8 cellular contexts compared by ENCODE assay signal in the genomic region with DNA sequence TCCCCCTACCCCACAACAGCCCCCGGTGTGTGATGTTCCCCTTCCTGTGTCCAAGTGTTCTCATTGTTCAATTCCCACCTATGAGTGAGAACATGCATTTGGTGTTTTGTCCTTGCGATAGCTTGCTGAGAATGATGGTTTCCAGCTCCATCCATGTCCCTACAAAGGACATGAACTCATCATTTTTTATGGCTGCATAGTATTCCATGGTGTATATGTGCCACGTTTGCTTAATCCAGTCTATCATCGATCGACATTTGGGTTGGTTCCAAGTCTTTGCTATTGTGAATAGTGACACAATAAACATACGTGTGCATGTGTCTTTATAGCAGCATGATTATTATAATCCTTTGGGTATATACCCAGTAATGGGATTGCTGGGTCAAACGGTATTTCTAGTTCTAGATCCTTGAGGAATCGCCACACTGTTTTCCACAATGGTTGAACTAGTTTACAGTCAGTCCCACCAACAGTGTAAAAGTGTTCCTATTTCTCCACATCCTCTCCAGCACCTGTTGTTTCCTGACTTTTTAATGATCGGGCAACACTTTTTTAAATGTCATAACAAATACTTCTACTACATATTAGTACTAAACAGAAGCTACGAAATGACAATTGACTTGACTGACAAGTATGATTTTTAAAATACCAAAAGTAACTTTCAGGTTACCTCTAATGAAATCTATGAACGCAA. TPM values are rescaled to one million over a fixed set of nuclear protein-coding genes. Genes with fewer than 3 reads are reported as not detected.
A peak's percentile ranks its signal among the peaks of the same experiment; 100 is the strongest.
DNase-seq lines count a peak whose midpoint lies in the region; ATAC-seq and TF ChIP-seq lines count a peak whose summit lies in the region.
"Not testable (repeated sequence)": the region's sequence is repeated elsewhere in the genome, so short reads cannot be mapped to it uniquely, and the experiment has no call there.

No MANE protein-coding gene starts in this region.

- not testable (repeated sequence) for H3K9me3 Mint-ChIP-seq in CD4-positive, alpha-beta T cell; WTC11; naive thymus-derived CD8-positive, alpha-beta T cell

- DNase-seq in CD4-positive, alpha-beta T cell; WTC11 (ENCODE audit: low spot score); adipocyte (ENCODE audit: low read depth); effector memory CD4-positive, alpha-beta T cell; cardiac muscle cell (ENCODE audit: low read depth in 1 of 2, low spot score in 1 of 2); naive thymus-derived CD8-positive, alpha-beta T cell; gastrocnemius medialis: not testable (repeated sequence)

- not testable (repeated sequence) for H3K9me3 ChIP-seq in CD4-positive, alpha-beta T cell (ENCODE audit: control insufficient read depth, low read length); Loucy (ENCODE audit: insufficient read depth, low read depth, low read length); adipocyte (ENCODE audit: control insufficient read depth, low read length); effector memory CD4-positive, alpha-beta T cell (ENCODE audit: control insufficient read depth, low read length); cardiac muscle cell (ENCODE audit: low read depth); gastrocnemius medialis

- not testable (repeated sequence) for TF ChIP-seq CTCF in CD4-positive, alpha-beta T cell (IDR thresholded peaks at IDR 0.05); Loucy (conservative IDR thresholded peaks at IDR 0.05; ENCODE audit: low read length); WTC11 (IDR thresholded peaks at IDR 0.05); cardiac muscle cell (IDR thresholded peaks at IDR 0.05; ENCODE audit: low read depth, low read length); gastrocnemius medialis (IDR thresholded peaks at IDR 0.05 in 4 of 5, conservative IDR thresholded peaks at IDR 0.05 in 1 of 5)

- POLR2A ChIA-PET in CD4-positive, alpha-beta T cell (lab: Charles Lee) = interaction anchor here (0.6 to 0.7 kb wide), 2 partner anchors 93 to 271 kb away, joined by 3 to 4 read pairs; no protein-coding TSS in a partner anchor
- POLR2A ChIA-PET in WTC11 (lab: Charles Lee); naive thymus-derived CD8-positive, alpha-beta T cell (lab: Charles Lee): not testable (repeated sequence)

- H3K36me3 Mint-ChIP-seq in CD4-positive, alpha-beta T cell (ENCODE audit: low read depth) = peaks cover 74% of the 10 kb centered on the region
- peaks cover 42% of the 10 kb centered on the region for H3K36me3 Mint-ChIP-seq in WTC11
- H3K36me3 Mint-ChIP-seq in naive thymus-derived CD8-positive, alpha-beta T cell = peaks cover 0 to 54% (median 23%) of the 10 kb centered on the region in 3 donors

- H3K4me3 Mint-ChIP-seq in CD4-positive, alpha-beta T cell = peak overlapping the region; percentile 35
- not testable (repeated sequence) for H3K4me3 Mint-ChIP-seq in WTC11
- peak overlapping the region in 6 of 10 donors; percentile 8 to 61 (median 26) for H3K4me3 Mint-ChIP-seq in naive thymus-derived CD8-positive, alpha-beta T cell

- H3K9me2 ChIP-seq in Loucy (replicated peaks; ENCODE audit: low read depth, low read length) = not testable (repeated sequence)

- intact Hi-C loops in CD4-positive, alpha-beta T cell (cut with DNase I, micrococcal nuclease) = loop anchor here (10.0 kb wide), 4 partner anchors 89 to 251 kb away; partner anchors contain the start of genes AP4S1 (in 1 of the 2), DTD2 (in 1 of the 2) and STRN3 (in 1 of the 2)
- intact Hi-C loops in gastrocnemius medialis (cut with DNase I; ENCODE audit: low total_unique reads) = loop anchor here (10.0 kb wide), 1 partner anchor 219 kb away; no protein-coding TSS in a partner anchor

- peaks cover 13% of the 10 kb centered on the region for H3F3A ChIP-seq in Loucy (ENCODE audit: low read depth)

- not testable (repeated sequence) for H3K27me3 Mint-ChIP-seq in CD4-positive, alpha-beta T cell; WTC11 (ENCODE audit: low read depth); naive thymus-derived CD8-positive, alpha-beta T cell

- H3K27ac ChIP-seq in CD4-positive, alpha-beta T cell (ENCODE audit: low read depth, low read length); cardiac muscle cell: not testable (repeated sequence)
- H3K27ac ChIP-seq in effector memory CD4-positive, alpha-beta T cell (ENCODE audit: insufficient read depth, low read length, poor library complexity, severe bottlenecking) = peak overlapping the region; percentile 23
- H3K27ac ChIP-seq in gastrocnemius medialis = peak overlapping the region; percentile 96 to 99 (median 99)

- H3K4me3 ChIP-seq in Loucy (ENCODE audit: low read length, poor library complexity, severe bottlenecking) (peak overlapping the region; percentile 91), adipocyte (ENCODE audit: low read length) (peak overlapping the region; percentile 88), cardiac muscle cell (peak overlapping the region; percentile 59), gastrocnemius medialis (peak overlapping the region in 2 of 4 donors; percentile 83 to 87)
- not testable (repeated sequence) for H3K4me3 ChIP-seq in effector memory CD4-positive, alpha-beta T cell (ENCODE audit: insufficient read depth, low read depth, low read length, poor library complexity, severe bottlenecking)

- H3K4me1 ChIP-seq in Loucy (ENCODE audit: insufficient read depth, low read length, poor library complexity, severe bottlenecking) (peaks cover 23% of the 10 kb centered on the region), adipocyte (ENCODE audit: control insufficient read depth, insufficient read depth, low read length) (peaks cover 18% of the 10 kb centered on the region), cardiac muscle cell (ENCODE audit: low read depth) (peaks cover 20% of the 10 kb centered on the region), gastrocnemius medialis (peaks cover 51 to 62% of the 10 kb centered on the region in 2 donors)
- peaks cover 13% of the 10 kb centered on the region for H3K4me1 ChIP-seq in effector memory CD4-positive, alpha-beta T cell (ENCODE audit: control insufficient read depth, insufficient read depth, low read length, poor library complexity, severe bottlenecking)

- TF ChIP-seq POLR2A in gastrocnemius medialis (IDR thresholded peaks at IDR 0.05) = not testable (repeated sequence)

- not testable (repeated sequence) for H3K36me3 ChIP-seq in Loucy (ENCODE audit: insufficient read depth, low read length); effector memory CD4-positive, alpha-beta T cell (ENCODE audit: control insufficient read depth, insufficient read depth, low read length)
- H3K36me3 ChIP-seq in adipocyte (ENCODE audit: control insufficient read depth, insufficient read depth, low read length, severe bottlenecking) (peaks cover 30% of the 10 kb centered on the region), cardiac muscle cell (peaks cover 12% of the 10 kb centered on the region), gastrocnemius medialis (peaks cover 0 to 26% of the 10 kb centered on the region in 2 donors)

- in situ Hi-C loops in gastrocnemius medialis (cut with MboI; ENCODE audit: low sequenced_read_pairs in 4 of 4) = loop anchor here in 2 of 4 donors (10.0 to 25.0 kb wide), 2 partner anchors 133 to 151 kb away; no protein-coding TSS in a partner anchor

- peaks cover 62% of the 10 kb centered on the region for H4K20me1 ChIP-seq in Loucy (ENCODE audit: insufficient read depth, low read length, poor library complexity, severe bottlenecking)

- H3K4me1 Mint-ChIP-seq in CD4-positive, alpha-beta T cell (ENCODE audit: low read depth) = peaks cover 72% of the 10 kb centered on the region
- H3K4me1 Mint-ChIP-seq in WTC11 = peaks cover 35% of the 10 kb centered on the region
- peaks cover 27 to 65% (median 55%) of the 10 kb centered on the region in 4 donors for H3K4me1 Mint-ChIP-seq in naive thymus-derived CD8-positive, alpha-beta T cell

- H3K9ac ChIP-seq in Loucy (ENCODE audit: low read depth, low read length, poor library complexity, severe bottlenecking); adipocyte (ENCODE audit: low read length): not testable (repeated sequence)

- H3K4me2 ChIP-seq in Loucy (ENCODE audit: low read depth, low read length, poor library complexity, severe bottlenecking) = peak overlapping the region; percentile 94

- not testable (repeated sequence) for ATAC-seq in CD4-positive, alpha-beta T cell (ENCODE audit: poor library complexity); WTC11; naive thymus-derived CD8-positive, alpha-beta T cell; gastrocnemius medialis

- not testable (repeated sequence) for H3K27me3 ChIP-seq in CD4-positive, alpha-beta T cell (ENCODE audit: control insufficient read depth, insufficient read depth, low read length); Loucy (ENCODE audit: insufficient read depth, low read length, poor library complexity, severe bottlenecking); adipocyte (replicated peaks; ENCODE audit: control insufficient read depth, insufficient read depth, low read length); effector memory CD4-positive, alpha-beta T cell (replicated peaks; ENCODE audit: control insufficient read depth, insufficient read depth, low read length, poor library complexity, severe bottlenecking); cardiac muscle cell; gastrocnemius medialis

- H2AFZ ChIP-seq in Loucy (ENCODE audit: low read length) = not testable (repeated sequence)

- peak overlapping the region; percentile 25 for H3K27ac Mint-ChIP-seq in CD4-positive, alpha-beta T cell
- H3K27ac Mint-ChIP-seq in WTC11; naive thymus-derived CD8-positive, alpha-beta T cell: not testable (repeated sequence)

- CTCF ChIA-PET in CD4-positive, alpha-beta T cell (lab: Charles Lee); WTC11 (lab: Charles Lee): not testable (repeated sequence)

- H3K79me2 ChIP-seq in Loucy (ENCODE audit: insufficient read depth, low read length) = peaks cover 82% of the 10 kb centered on the region

RNA-seq across cellular contexts. Expression of gene HECTD1, which starts 3.5 kb away (rescaled TPM):
- 100 to 1,000 TPM; 162 to 168 TPM for total RNA-seq in CD4-positive, alpha-beta T cell
- 81.7 to 89.1 TPM (median 88.5 TPM) in 3 replicates for total RNA-seq in WTC11 (2021)
- total RNA-seq in cardiac muscle cell = 155 and 180 TPM in 2 replicates
- polyA plus RNA-seq in cardiac muscle cell = 49.4 and 61.4 TPM in 2 replicates
- 100 to 1,000 TPM; 160 to 166 TPM for total RNA-seq in naive thymus-derived CD8-positive, alpha-beta T cell
- polyA plus RNA-seq in naive thymus-derived CD8-positive, alpha-beta T cell = 10 to 100 TPM; 20.1 to 30.8 (median 25.9) TPM
- total RNA-seq in gastrocnemius medialis = 100 to 1,000 TPM; 356 to 453 (median 420) TPM
